ENCODE assay signal across 8 cellular contexts in genomic region chr7:73519867-73520672, GRCh38. TPM values are rescaled to one million over a fixed set of nuclear protein-coding genes. Genes with fewer than 3 reads are reported as not detected.
DNase-seq lines count a peak whose midpoint lies in the region; ATAC-seq, FAIRE-seq and TF ChIP-seq lines count a peak whose summit lies in the region.

No MANE protein-coding gene starts in this region.

- H3K9me3 Mint-ChIP-seq in activated naive CD4-positive, alpha-beta T cell treated with anti-CD3 and anti-CD28 coated beads, Interleukin-2, amount 50 U/mL, for 72 hours, result no peaks in the 10 kb centered on the region

- peak overlapping the region; percentile 38; the same call in 1 of the 2 replicates for H2AK5ac ChIP-seq in IMR-90 (ENCODE audit: low read depth, low read length)

- POLR2A ChIA-PET in AG04450 (lab: Yijun Ruan, JAX), result no interaction called here
- POLR2A ChIA-PET in IMR-90 (lab: Charles Lee; ENCODE audit: unreplicated experiment), result no interaction called here

- H3K36me3 ChIP-seq in IMR-90 (ENCODE audit: control insufficient read depth, insufficient read depth, low read length) (peaks cover 15% of the 10 kb centered on the region), keratinocyte (ENCODE audit: control insufficient read depth in 2 of 2, extremely low read depth in 1 of 2, insufficient read depth in 2 of 2, low read length in 2 of 2) (peaks cover 2 to 21% of the 10 kb centered on the region in 2 experiments)

- TSS peak; percentile 9 for BruUV-seq in IMR-90 (replicated peaks; lab: Mats Ljungman, UMichigan)

- FAIRE-seq in keratinocyte (lab: Jason Lieb, UNC), result no peak

- no peak for TF ChIP-seq RAD21 in IMR-90 (IDR thresholded peaks at IDR 0.05; ENCODE audit: low read length)

- H3K4me1 ChIP-seq in IMR-90 (ENCODE audit: control insufficient read depth, insufficient read depth, low read length) (peaks cover 6% of the 10 kb centered on the region), keratinocyte (ENCODE audit: control insufficient read depth, extremely low read depth, insufficient read depth, low read length) (peaks cover 21% of the 10 kb centered on the region)

- peak overlapping the region; percentile 89 for H3K4me2 ChIP-seq in IMR-90 (ENCODE audit: low read depth, low read length)
- peak overlapping the region; percentile 100 for H3K4me2 ChIP-seq in keratinocyte (ENCODE audit: control insufficient read depth, extremely low read depth, insufficient read depth, low read depth, low read length)

- CTCF ChIA-PET in AG04450 (lab: Charles Lee) (interaction anchor here (0.6 to 2.4 kb wide), 2 partner anchors 68 to 179 kb away, joined by 9 read pairs; no protein-coding TSS in a partner anchor), IMR-90 (lab: Yijun Ruan, JAX) (interaction anchor here (0.8 kb wide), 1 partner anchor 27 kb away, joined by 3 read pairs; no protein-coding TSS in a partner anchor)

- peaks cover 5% of the 10 kb centered on the region for H3K9me1 ChIP-seq in IMR-90 (ENCODE audit: insufficient read depth, low read length)
- H3K9me1 ChIP-seq in keratinocyte (ENCODE audit: control insufficient read depth, extremely low read depth, insufficient read depth, low read length), result no peaks in the 10 kb centered on the region

- H2AFZ ChIP-seq in IMR-90 (replicated peaks; ENCODE audit: low read length, poor library complexity), result no peak overlapping the region
- H2AFZ ChIP-seq in keratinocyte (ENCODE audit: control insufficient read depth, low read length), result no peak overlapping the region

- H3K9ac ChIP-seq in IMR-90 (ENCODE audit: low read depth, low read length) (peak overlapping the region; percentile 99), keratinocyte (ENCODE audit: control insufficient read depth, extremely low read depth, insufficient read depth, low read length) (peak overlapping the region; percentile 86)

- peak overlapping the region; percentile 45 for H3K18ac ChIP-seq in IMR-90 (ENCODE audit: low read depth, low read length)

- H2AK9ac ChIP-seq in IMR-90 (replicated peaks; ENCODE audit: low read depth, low read length, poor library complexity), result no peak overlapping the region

- H3K27me3 ChIP-seq in AG04450 (ENCODE audit: control insufficient read depth, insufficient read depth, low read length) (no peaks in the 10 kb centered on the region), IMR-90 (ENCODE audit: control insufficient read depth, insufficient read depth, low read length) (no peaks in the 10 kb centered on the region), keratinocyte (ENCODE audit: control insufficient read depth, extremely low read depth, insufficient read depth, low read length) (no peaks in the 10 kb centered on the region)

- H3K4me3 ChIP-seq in AG04450 (ENCODE audit: low read depth, low read length) (peak overlapping the region; percentile 80), IMR-90 (ENCODE audit: insufficient read depth, low read depth, low read length) (peak overlapping the region; percentile 60), keratinocyte (ENCODE audit: control insufficient read depth in 2 of 3, extremely low read depth in 1 of 3, insufficient read depth in 2 of 3, low read depth in 1 of 3, low read length in 3 of 3) (peak overlapping the region; percentile 58 to 92 (median 88))

- dilution Hi-C loops in IMR-90 (cut with HindIII; ENCODE audit: low sequenced_read_pairs, unreplicated experiment), result no loop called here
- dilution Hi-C loops in keratinocyte (cut with MboI; ENCODE audit: extremely low pct_ligation_motif_present, low sequenced_read_pairs), result no loop called here

- peaks cover 0 to 29% of the 10 kb centered on the region in 2 experiments; a peak in 2 of 4 replicates for H3K79me1 ChIP-seq in IMR-90 (ENCODE audit: low read depth in 1 of 2, low read length in 2 of 2)

- in situ Hi-C loops in IMR-90 (cut with MboI; ENCODE audit: low sequenced_read_pairs), result no loop called here

- H3K27ac ChIP-seq in AG04450 (ENCODE audit: low read depth, low read length) (peak overlapping the region; percentile 43), IMR-90 (ENCODE audit: insufficient read depth, low read length) (peak overlapping the region; percentile 80; the same call in 1 of the 2 replicates), keratinocyte (ENCODE audit: control insufficient read depth, insufficient read depth, low read length) (peak overlapping the region; percentile 67)

- H2BK5ac ChIP-seq in IMR-90 (ENCODE audit: low read depth, low read length, poor library complexity, severe bottlenecking), result peak overlapping the region; percentile 75

- intact Hi-C loops in IMR-90 (cut with micrococcal nuclease), result loop anchor here (5.0 kb wide), 1 partner anchor 147 kb away; the partner anchor contains the start of gene VPS37D

- H2BK120ac ChIP-seq in IMR-90 (ENCODE audit: low read depth, low read length), result no peak overlapping the region

- TF ChIP-seq POLR2A in IMR-90 (IDR thresholded peaks at IDR 0.05; ENCODE audit: low read depth, low read length), result no peak

- H2BK20ac ChIP-seq in IMR-90 (ENCODE audit: low read depth, low read length), result no peak overlapping the region

- H3K56ac ChIP-seq in IMR-90 (ENCODE audit: extremely low read depth, insufficient read depth, low read length), result peak overlapping the region; percentile 61; the same call in 1 of the 2 replicates

- H3K23ac ChIP-seq in IMR-90 (ENCODE audit: low read depth, low read length), result peak overlapping the region; percentile 92

- 98% methylated on average over 8 of the region's 18 CpGs; no CpG with 5 or more reads in 1 of the 2 experiments for WGBS in IMR-90 (ENCODE audit: extremely low coverage in 2 of 2, insufficient read length in 1 of 2), 2 experiments

- H4K20me1 ChIP-seq in IMR-90 (ENCODE audit: insufficient read depth, low read length) (peaks cover 54% of the 10 kb centered on the region), keratinocyte (ENCODE audit: control insufficient read depth, extremely low read depth, insufficient read depth, low read length) (peaks cover 11% of the 10 kb centered on the region)

- H3K14ac ChIP-seq in IMR-90 (replicated peaks; ENCODE audit: low read depth, low read length), result peak overlapping the region; percentile 34

- DNase-seq in AG04450 (ENCODE audit: low read depth, low spot score), result no peak
- DNase-seq in IMR-90, result peak; percentile 3
- no peak for DNase-seq in activated naive CD4-positive, alpha-beta T cell treated with anti-CD3 and anti-CD28 coated beads, Interleukin-2, amount 50 U/mL, for 72 hours (ENCODE audit: low spot score in 2 of 2)
- no peak for DNase-seq in keratinocyte (ENCODE audit: low read depth, low spot score)
- peak; percentile 37 for DNase-seq in stimulated activated naive CD8-positive, alpha-beta T cell treated with anti-CD3 and anti-CD28 coated beads, Interleukin-15, Interleukin-2, amounts not matched to agents 100 U/mL and 50 U/mL, for 24 hours
- no peak for DNase-seq in NCI-H446 (lab: John Stamatoyannopoulos, UW)

- peak overlapping the region; percentile 9; the same call in 1 of the 2 replicates for H3K4ac ChIP-seq in IMR-90 (ENCODE audit: low read depth, low read length)

- H4K5ac ChIP-seq in IMR-90 (ENCODE audit: low read depth, low read length), result 0 out of 2 replicates have a peak overlapping the region, but pooled peaks have one; percentile 16

- H2BK15ac ChIP-seq in IMR-90 (ENCODE audit: low read depth, low read length), result no peak overlapping the region

- no peak for TF ChIP-seq CTCF in AG04450 (IDR thresholded peaks at IDR 0.05; ENCODE audit: low read depth, low read length)
- TF ChIP-seq CTCF in IMR-90 (conservative IDR thresholded peaks at IDR 0.05; ENCODE audit: low read depth, low read length), result no peak
- TF ChIP-seq CTCF in keratinocyte (optimal IDR thresholded peaks at IDR 0.05 in 1 of 3, IDR thresholded peaks at IDR 0.05 in 1 of 3, conservative IDR thresholded peaks at IDR 0.05 in 1 of 3; ENCODE audit: extremely low read depth in 1 of 3, insufficient read depth in 2 of 3, low read length in 3 of 3), result no peak

- H4K8ac ChIP-seq in IMR-90 (ENCODE audit: low read depth in 2 of 2, low read length in 2 of 2), result peak overlapping the region in 1 of 2 experiments; percentile 18; a peak in 1 of 4 replicates

- ATAC-seq in IMR-90 (ENCODE audit: low read depth), result no peak
- ATAC-seq in activated naive CD4-positive, alpha-beta T cell treated with anti-CD3 and anti-CD28 coated beads, Interleukin-2, amount 50 U/mL, for 72 hours, result no peak
- no peak for ATAC-seq in stimulated activated naive CD8-positive, alpha-beta T cell treated with anti-CD3 and anti-CD28 coated beads, Interleukin-15, Interleukin-2, amounts not matched to agents 100 U/mL and 50 U/mL, for 24 hours
- ATAC-seq in HG02970 (IDR thresholded peaks at IDR 0.05; ENCODE audit: low FRiP score, unreplicated experiment), result no peak
- no peak for ATAC-seq in HG03095 (IDR thresholded peaks at IDR 0.05; ENCODE audit: unreplicated experiment)

- peaks cover 62% of the 10 kb centered on the region for H3K79me2 ChIP-seq in keratinocyte (ENCODE audit: control insufficient read depth, insufficient read depth, low read length)

- H4K91ac ChIP-seq in IMR-90 (ENCODE audit: insufficient read depth, low read depth, low read length), result peak overlapping the region; percentile 20; the same call in 1 of the 2 replicates

- H3K9me3 ChIP-seq in AG04450 (ENCODE audit: control insufficient read depth, insufficient read depth, low read length), result no peaks in the 10 kb centered on the region; the same call in 1 of the 2 replicates
- H3K9me3 ChIP-seq in IMR-90 (ENCODE audit: control insufficient read depth, insufficient read depth, low read length), result no peaks in the 10 kb centered on the region
- H3K9me3 ChIP-seq in keratinocyte (ENCODE audit: control insufficient read depth, low read depth, low read length), result no peaks in the 10 kb centered on the region

- H3K27ac Mint-ChIP-seq in activated naive CD4-positive, alpha-beta T cell treated with anti-CD3 and anti-CD28 coated beads, Interleukin-2, amount 50 U/mL, for 72 hours, result peak overlapping the region; percentile 74 to 95

- peaks cover 32 to 43% of the 10 kb centered on the region in 2 donors for H3K36me3 Mint-ChIP-seq in activated naive CD4-positive, alpha-beta T cell treated with anti-CD3 and anti-CD28 coated beads, Interleukin-2, amount 50 U/mL, for 72 hours

RNA-seq across cellular contexts. Expression of gene BAZ1B, which starts 2.0 kb away (rescaled TPM):
- polyA plus RNA-seq in AG04450 (2011; rRNA removed), result 29.0 and 29.7 TPM in 2 replicates
- 41.5 and 51.0 TPM in 2 replicates for polyA minus RNA-seq in AG04450 (2011; rRNA and poly(A)+ RNA removed)
- 45.0 and 60.8 TPM in 2 replicates for total RNA-seq in IMR-90 (2012; rRNA removed)
- 16.8 and 20.2 TPM in 2 replicates for polyA plus RNA-seq in IMR-90 (2012; rRNA removed)
- 4.8 and 7.6 TPM in 2 replicates for polyA plus RNA-seq in IMR-90 (2012; cell fraction: cytosol; rRNA removed)
- 5.5 and 17.3 TPM in 2 replicates for polyA plus RNA-seq in IMR-90 (2012; cell fraction: nucleus; rRNA removed; ENCODE audit: low replicate concordance)
- 10 to 100 TPM; 76.0 to 90.8 TPM for total RNA-seq in activated naive CD4-positive, alpha-beta T cell treated with anti-CD3 and anti-CD28 coated beads, Interleukin-2, amount 50 U/mL, for 72 hours
- 14.2 to 24.3 TPM (median 23.6 TPM) in 3 replicates for polyA plus RNA-seq in keratinocyte
- polyA plus RNA-seq in keratinocyte (2011; ENCODE audit: low read depth), result 23.6 TPM
- polyA plus RNA-seq in keratinocyte (2011; cell fraction: cytosol; rRNA removed), result 18.0 and 21.7 TPM in 2 replicates
- polyA plus RNA-seq in keratinocyte (2011; cell fraction: nucleus; rRNA removed), result 30.5 and 36.1 TPM in 2 replicates
- 15.1 and 35.7 TPM in 2 replicates for polyA plus RNA-seq in keratinocyte (2012; ENCODE audit: low replicate concordance)
- polyA minus RNA-seq in keratinocyte, result 20.2 to 38.7 TPM (median 20.7 TPM) in 3 replicates
- polyA minus RNA-seq in keratinocyte (2011; cell fraction: cytosol; rRNA and poly(A)+ RNA removed), result 18.2 TPM
- polyA minus RNA-seq in keratinocyte (2011; cell fraction: nucleus; rRNA and poly(A)+ RNA removed), result 20.9 and 39.3 TPM in 2 replicates

RNA-seq across cellular contexts. Expression of gene BCL7B, which starts 37.4 kb away (rescaled TPM):
- polyA plus RNA-seq in AG04450 (2011; rRNA removed) (41.9 and 47.7 TPM in 2 replicates), IMR-90 (2012; rRNA removed) (51.3 and 62.6 TPM in 2 replicates), keratinocyte (38.5 to 49.6 TPM (median 41.0 TPM) in 3 replicates)
- 36.3 and 40.5 TPM in 2 replicates for polyA minus RNA-seq in AG04450 (2011; rRNA and poly(A)+ RNA removed)
- total RNA-seq in IMR-90 (2012; rRNA removed), result 6.1 and 7.2 TPM in 2 replicates
- polyA plus RNA-seq in IMR-90 (2012; cell fraction: cytosol; rRNA removed), result 50.6 and 52.7 TPM in 2 replicates
- polyA plus RNA-seq in IMR-90 (2012; cell fraction: nucleus; rRNA removed; ENCODE audit: low replicate concordance), result 29.2 and 33.8 TPM in 2 replicates
- 10 to 100 TPM; 51.5 to 60.1 TPM for total RNA-seq in activated naive CD4-positive, alpha-beta T cell treated with anti-CD3 and anti-CD28 coated beads, Interleukin-2, amount 50 U/mL, for 72 hours
- 10.5 TPM for polyA plus RNA-seq in keratinocyte (2011; ENCODE audit: low read depth)
- 38.7 and 46.8 TPM in 2 replicates for polyA plus RNA-seq in keratinocyte (2011; cell fraction: cytosol; rRNA removed)
- polyA plus RNA-seq in keratinocyte (2011; cell fraction: nucleus; rRNA removed), result 18.8 and 23.3 TPM in 2 replicates
- 38.3 and 38.4 TPM in 2 replicates for polyA plus RNA-seq in keratinocyte (2012; ENCODE audit: low replicate concordance)
- 28.2 to 56.9 TPM (median 37.0 TPM) in 3 replicates for polyA minus RNA-seq in keratinocyte
- 45.7 TPM for polyA minus RNA-seq in keratinocyte (2011; cell fraction: cytosol; rRNA and poly(A)+ RNA removed)
- polyA minus RNA-seq in keratinocyte (2011; cell fraction: nucleus; rRNA and poly(A)+ RNA removed), result 6.3 and 14.5 TPM in 2 replicates

RNA-seq across cellular contexts. Expression of gene TBL2, which starts 58.3 kb away (rescaled TPM):
- polyA plus RNA-seq in AG04450 (2011; rRNA removed) (34.7 and 45.8 TPM in 2 replicates), IMR-90 (2012; rRNA removed) (61.8 and 72.6 TPM in 2 replicates), keratinocyte (29.4 to 39.9 TPM (median 31.2 TPM) in 3 replicates)
- 68.8 and 106 TPM in 2 replicates for polyA minus RNA-seq in AG04450 (2011; rRNA and poly(A)+ RNA removed)
- 81.7 and 94.1 TPM in 2 replicates for total RNA-seq in IMR-90 (2012; rRNA removed)
- 22.3 and 54.6 TPM in 2 replicates for polyA plus RNA-seq in IMR-90 (2012; cell fraction: cytosol; rRNA removed)
- 42.5 and 66.2 TPM in 2 replicates for polyA plus RNA-seq in IMR-90 (2012; cell fraction: nucleus; rRNA removed; ENCODE audit: low replicate concordance)
- 10 to 100 TPM; 33.3 to 35.2 TPM for total RNA-seq in activated naive CD4-positive, alpha-beta T cell treated with anti-CD3 and anti-CD28 coated beads, Interleukin-2, amount 50 U/mL, for 72 hours
- 11.5 TPM for polyA plus RNA-seq in keratinocyte (2011; ENCODE audit: low read depth)
- 13.9 and 21.5 TPM in 2 replicates for polyA plus RNA-seq in keratinocyte (2011; cell fraction: cytosol; rRNA removed)
- 39.1 and 49.1 TPM in 2 replicates for polyA plus RNA-seq in keratinocyte (2011; cell fraction: nucleus; rRNA removed)
- polyA plus RNA-seq in keratinocyte (2012; ENCODE audit: low replicate concordance), result 13.5 and 31.4 TPM in 2 replicates
- polyA minus RNA-seq in keratinocyte, result 47.3 to 186 TPM (median 50.8 TPM) in 3 replicates
- polyA minus RNA-seq in keratinocyte (2011; cell fraction: cytosol; rRNA and poly(A)+ RNA removed), result 77.7 TPM
- 55.5 and 57.5 TPM in 2 replicates for polyA minus RNA-seq in keratinocyte (2011; cell fraction: nucleus; rRNA and poly(A)+ RNA removed)

Comparison
In these comparisons a context has a peak if more than half of its experiments do, and no peak if none do; other contexts are left out.
1. DNase-seq: peak in IMR-90 (single experiment) and stimulated activated naive CD8-positive, alpha-beta T cell treated with anti-CD3 and anti-CD28 coated beads, Interleukin-15, Interleukin-2, amounts not matched to agents 100 U/mL and 50 U/mL, for 24 hours (single experiment); none in AG04450 (single experiment), activated naive CD4-positive, alpha-beta T cell treated with anti-CD3 and anti-CD28 coated beads, Interleukin-2, amount 50 U/mL, for 72 hours (0 of 2), keratinocyte (single experiment) and NCI-H446 (0 of 2).
2. Peak in every context shown above with its lines, with median percentiles within 50 percentile points of each other: H3K27ac ChIP-seq and H3K4me3 ChIP-seq.